Comparison of ENCODE assay signal across 2 cellular contexts in the genomic region with DNA sequence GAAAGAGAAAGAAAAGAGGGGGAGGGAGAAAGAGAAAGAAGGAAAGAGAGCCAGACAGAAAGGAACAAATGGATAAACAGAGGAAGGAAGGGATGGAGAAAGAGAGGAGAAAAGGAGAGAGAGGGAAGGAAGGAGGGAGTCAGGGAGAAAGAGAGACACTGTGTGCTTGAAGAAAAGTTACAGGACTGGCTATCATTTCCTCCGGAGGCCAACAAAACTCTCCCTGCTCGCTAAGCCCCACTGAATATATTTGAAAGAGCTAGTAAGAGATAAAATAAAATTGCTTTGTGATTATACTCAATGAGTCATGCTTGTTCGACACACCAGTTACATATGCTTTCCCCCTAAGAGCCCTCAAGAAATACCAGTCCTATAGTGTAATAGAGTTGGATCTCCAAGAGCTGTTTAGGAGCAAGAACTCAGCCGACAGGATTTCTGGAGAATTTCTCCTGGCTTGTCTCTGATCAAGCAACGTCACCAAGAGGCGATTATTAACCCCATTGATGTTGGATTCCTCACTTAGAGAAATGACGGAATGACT.
TF ChIP-seq lines count a peak whose summit lies in the region.

No MANE protein-coding gene starts in this region.

TF ChIP-seq in SK-N-SH, 30 proteins besides CTCF, POLR2A, EP300 and RAD21 (continued from another document):
- TF ChIP-seq, protein P1, sequence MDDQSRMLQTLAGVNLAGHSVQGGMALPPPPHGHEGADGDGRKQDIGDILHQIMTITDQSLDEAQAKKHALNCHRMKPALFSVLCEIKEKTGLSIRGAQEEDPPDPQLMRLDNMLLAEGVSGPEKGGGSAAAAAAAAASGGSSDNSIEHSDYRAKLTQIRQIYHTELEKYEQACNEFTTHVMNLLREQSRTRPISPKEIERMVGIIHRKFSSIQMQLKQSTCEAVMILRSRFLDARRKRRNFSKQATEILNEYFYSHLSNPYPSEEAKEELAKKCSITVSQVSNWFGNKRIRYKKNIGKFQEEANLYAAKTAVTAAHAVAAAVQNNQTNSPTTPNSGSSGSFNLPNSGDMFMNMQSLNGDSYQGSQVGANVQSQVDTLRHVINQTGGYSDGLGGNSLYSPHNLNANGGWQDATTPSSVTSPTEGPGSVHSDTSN (IDR thresholded peaks at IDR 0.05), result no peak
- peak; percentile 38; the same call in 1 of the 2 replicates for TF ChIP-seq TCF12 (IDR thresholded peaks at IDR 0.05)
- no peak for TF ChIP-seq TEAD4 (IDR thresholded peaks at IDR 0.05; ENCODE audit: borderline replicate concordance, insufficient read depth)
- no peak for TF ChIP-seq MEF2A (IDR thresholded peaks at IDR 0.05; ENCODE audit: borderline replicate concordance, low read depth)
- no peak for TF ChIP-seq SMC3 (IDR thresholded peaks at IDR 0.05; ENCODE audit: low read depth, low read length)
- TF ChIP-seq, protein P2, sequence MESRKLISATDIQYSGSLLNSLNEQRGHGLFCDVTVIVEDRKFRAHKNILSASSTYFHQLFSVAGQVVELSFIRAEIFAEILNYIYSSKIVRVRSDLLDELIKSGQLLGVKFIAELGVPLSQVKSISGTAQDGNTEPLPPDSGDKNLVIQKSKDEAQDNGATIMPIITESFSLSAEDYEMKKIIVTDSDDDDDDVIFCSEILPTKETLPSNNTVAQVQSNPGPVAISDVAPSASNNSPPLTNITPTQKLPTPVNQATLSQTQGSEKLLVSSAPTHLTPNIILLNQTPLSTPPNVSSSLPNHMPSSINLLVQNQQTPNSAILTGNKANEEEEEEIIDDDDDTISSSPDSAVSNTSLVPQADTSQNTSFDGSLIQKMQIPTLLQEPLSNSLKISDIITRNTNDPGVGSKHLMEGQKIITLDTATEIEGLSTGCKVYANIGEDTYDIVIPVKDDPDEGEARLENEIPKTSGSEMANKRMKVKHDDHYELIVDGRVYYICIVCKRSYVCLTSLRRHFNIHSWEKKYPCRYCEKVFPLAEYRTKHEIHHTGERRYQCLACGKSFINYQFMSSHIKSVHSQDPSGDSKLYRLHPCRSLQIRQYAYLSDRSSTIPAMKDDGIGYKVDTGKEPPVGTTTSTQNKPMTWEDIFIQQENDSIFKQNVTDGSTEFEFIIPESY (IDR thresholded peaks at IDR 0.05; ENCODE audit: borderline replicate concordance, low read depth), result no peak
- TF ChIP-seq, protein P3, sequence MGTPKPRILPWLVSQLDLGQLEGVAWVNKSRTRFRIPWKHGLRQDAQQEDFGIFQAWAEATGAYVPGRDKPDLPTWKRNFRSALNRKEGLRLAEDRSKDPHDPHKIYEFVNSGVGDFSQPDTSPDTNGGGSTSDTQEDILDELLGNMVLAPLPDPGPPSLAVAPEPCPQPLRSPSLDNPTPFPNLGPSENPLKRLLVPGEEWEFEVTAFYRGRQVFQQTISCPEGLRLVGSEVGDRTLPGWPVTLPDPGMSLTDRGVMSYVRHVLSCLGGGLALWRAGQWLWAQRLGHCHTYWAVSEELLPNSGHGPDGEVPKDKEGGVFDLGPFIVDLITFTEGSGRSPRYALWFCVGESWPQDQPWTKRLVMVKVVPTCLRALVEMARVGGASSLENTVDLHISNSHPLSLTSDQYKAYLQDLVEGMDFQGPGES (IDR thresholded peaks at IDR 0.05; ENCODE audit: low read depth, low read length), result no peak
- TF ChIP-seq, protein P4, sequence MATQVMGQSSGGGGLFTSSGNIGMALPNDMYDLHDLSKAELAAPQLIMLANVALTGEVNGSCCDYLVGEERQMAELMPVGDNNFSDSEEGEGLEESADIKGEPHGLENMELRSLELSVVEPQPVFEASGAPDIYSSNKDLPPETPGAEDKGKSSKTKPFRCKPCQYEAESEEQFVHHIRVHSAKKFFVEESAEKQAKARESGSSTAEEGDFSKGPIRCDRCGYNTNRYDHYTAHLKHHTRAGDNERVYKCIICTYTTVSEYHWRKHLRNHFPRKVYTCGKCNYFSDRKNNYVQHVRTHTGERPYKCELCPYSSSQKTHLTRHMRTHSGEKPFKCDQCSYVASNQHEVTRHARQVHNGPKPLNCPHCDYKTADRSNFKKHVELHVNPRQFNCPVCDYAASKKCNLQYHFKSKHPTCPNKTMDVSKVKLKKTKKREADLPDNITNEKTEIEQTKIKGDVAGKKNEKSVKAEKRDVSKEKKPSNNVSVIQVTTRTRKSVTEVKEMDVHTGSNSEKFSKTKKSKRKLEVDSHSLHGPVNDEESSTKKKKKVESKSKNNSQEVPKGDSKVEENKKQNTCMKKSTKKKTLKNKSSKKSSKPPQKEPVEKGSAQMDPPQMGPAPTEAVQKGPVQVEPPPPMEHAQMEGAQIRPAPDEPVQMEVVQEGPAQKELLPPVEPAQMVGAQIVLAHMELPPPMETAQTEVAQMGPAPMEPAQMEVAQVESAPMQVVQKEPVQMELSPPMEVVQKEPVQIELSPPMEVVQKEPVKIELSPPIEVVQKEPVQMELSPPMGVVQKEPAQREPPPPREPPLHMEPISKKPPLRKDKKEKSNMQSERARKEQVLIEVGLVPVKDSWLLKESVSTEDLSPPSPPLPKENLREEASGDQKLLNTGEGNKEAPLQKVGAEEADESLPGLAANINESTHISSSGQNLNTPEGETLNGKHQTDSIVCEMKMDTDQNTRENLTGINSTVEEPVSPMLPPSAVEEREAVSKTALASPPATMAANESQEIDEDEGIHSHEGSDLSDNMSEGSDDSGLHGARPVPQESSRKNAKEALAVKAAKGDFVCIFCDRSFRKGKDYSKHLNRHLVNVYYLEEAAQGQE (IDR thresholded peaks at IDR 0.05; ENCODE audit: low read depth, low read length), result no peak
- TF ChIP-seq YY1 (IDR thresholded peaks at IDR 0.05; ENCODE audit: low read depth), result no peak
- TF ChIP-seq FOXJ3 (CRISPR knock-in tag; IDR thresholded peaks at IDR 0.05), result no peak
- peak; percentile 52 for TF ChIP-seq JUND (IDR thresholded peaks at IDR 0.05)

TF ChIP-seq in GM23338, 12 proteins besides CTCF, POLR2A, EP300 and RAD21 (continued from another document):
- TF ChIP-seq, protein P4 (IDR thresholded peaks at IDR 0.05; ENCODE audit: unreplicated experiment), result no peak
- TF ChIP-seq CREB1 (CRISPR knock-in tag; IDR thresholded peaks at IDR 0.05; ENCODE audit: low read depth) (no peak), JUNB (IDR thresholded peaks at IDR 0.05; ENCODE audit: unreplicated experiment) (no peak), EZH2 (IDR thresholded peaks at IDR 0.05; ENCODE audit: low read depth, unreplicated experiment) (no peak), ZNF114 (CRISPR knock-in tag; IDR thresholded peaks at IDR 0.05) (no peak)
- TF ChIP-seq, protein P5, sequence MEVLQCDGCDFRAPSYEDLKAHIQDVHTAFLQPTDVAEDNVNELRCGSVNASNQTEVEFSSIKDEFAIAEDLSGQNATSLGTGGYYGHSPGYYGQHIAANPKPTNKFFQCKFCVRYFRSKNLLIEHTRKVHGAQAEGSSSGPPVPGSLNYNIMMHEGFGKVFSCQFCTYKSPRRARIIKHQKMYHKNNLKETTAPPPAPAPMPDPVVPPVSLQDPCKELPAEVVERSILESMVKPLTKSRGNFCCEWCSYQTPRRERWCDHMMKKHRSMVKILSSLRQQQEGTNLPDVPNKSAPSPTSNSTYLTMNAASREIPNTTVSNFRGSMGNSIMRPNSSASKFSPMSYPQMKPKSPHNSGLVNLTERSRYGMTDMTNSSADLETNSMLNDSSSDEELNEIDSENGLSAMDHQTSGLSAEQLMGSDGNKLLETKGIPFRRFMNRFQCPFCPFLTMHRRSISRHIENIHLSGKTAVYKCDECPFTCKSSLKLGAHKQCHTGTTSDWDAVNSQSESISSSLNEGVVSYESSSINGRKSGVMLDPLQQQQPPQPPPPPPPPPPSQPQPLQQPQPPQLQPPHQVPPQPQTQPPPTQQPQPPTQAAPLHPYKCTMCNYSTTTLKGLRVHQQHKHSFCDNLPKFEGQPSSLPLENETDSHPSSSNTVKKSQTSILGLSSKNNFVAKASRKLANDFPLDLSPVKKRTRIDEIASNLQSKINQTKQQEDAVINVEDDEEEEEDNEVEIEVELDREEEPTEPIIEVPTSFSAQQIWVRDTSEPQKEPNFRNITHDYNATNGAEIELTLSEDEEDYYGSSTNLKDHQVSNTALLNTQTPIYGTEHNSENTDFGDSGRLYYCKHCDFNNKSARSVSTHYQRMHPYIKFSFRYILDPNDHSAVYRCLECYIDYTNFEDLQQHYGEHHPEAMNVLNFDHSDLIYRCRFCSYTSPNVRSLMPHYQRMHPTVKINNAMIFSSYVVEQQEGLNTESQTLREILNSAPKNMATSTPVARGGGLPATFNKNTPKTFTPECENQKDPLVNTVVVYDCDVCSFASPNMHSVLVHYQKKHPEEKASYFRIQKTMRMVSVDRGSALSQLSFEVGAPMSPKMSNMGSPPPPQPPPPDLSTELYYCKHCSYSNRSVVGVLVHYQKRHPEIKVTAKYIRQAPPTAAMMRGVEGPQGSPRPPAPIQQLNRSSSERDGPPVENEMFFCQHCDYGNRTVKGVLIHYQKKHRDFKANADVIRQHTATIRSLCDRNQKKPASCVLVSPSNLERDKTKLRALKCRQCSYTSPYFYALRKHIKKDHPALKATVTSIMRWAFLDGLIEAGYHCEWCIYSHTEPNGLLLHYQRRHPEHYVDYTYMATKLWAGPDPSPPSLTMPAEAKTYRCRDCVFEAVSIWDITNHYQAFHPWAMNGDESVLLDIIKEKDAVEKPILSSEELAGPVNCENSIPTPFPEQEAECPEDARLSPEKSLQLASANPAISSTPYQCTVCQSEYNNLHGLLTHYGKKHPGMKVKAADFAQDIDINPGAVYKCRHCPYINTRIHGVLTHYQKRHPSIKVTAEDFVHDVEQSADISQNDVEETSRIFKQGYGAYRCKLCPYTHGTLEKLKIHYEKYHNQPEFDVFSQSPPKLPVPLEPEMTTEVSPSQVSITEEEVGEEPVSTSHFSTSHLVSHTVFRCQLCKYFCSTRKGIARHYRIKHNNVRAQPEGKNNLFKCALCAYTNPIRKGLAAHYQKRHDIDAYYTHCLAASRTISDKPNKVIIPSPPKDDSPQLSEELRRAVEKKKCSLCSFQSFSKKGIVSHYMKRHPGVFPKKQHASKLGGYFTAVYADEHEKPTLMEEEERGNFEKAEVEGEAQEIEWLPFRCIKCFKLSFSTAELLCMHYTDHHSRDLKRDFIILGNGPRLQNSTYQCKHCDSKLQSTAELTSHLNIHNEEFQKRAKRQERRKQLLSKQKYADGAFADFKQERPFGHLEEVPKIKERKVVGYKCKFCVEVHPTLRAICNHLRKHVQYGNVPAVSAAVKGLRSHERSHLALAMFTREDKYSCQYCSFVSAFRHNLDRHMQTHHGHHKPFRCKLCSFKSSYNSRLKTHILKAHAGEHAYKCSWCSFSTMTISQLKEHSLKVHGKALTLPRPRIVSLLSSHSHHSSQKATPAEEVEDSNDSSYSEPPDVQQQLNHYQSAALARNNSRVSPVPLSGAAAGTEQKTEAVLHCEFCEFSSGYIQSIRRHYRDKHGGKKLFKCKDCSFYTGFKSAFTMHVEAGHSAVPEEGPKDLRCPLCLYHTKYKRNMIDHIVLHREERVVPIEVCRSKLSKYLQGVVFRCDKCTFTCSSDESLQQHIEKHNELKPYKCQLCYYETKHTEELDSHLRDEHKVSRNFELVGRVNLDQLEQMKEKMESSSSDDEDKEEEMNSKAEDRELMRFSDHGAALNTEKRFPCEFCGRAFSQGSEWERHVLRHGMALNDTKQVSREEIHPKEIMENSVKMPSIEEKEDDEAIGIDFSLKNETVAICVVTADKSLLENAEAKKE (CRISPR knock-in tag; IDR thresholded peaks at IDR 0.05), result no peak
TF ChIP-seq in GM23338: peak in this region for 0.
